Comparison of ENCODE assay signal across 8 cellular contexts in the genomic region with DNA sequence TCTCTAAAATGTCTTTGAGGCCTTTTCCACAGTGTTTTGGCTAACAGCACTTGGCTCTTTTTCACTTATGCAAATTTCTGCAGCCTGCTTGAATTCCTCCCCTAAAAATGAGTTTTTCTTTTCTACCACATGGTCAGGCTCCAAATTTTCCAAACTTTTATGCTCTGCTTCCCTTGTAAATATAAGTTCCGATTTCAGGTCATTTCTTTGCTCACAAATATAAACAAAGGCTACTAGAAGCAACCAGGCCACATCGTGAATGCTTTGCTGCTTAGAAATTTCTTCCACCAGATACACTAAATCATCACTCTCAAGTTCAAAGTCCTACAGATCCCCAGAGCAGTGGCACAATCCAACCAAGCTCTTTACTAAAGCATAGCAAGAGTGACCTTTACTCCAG.
"Had no signal": no experiment of that assay in that cellular context is flagged by ENCODE, and none has a peak within 500 bp of the region (broad histone marks: within the 10 kb centered on the region; RNA-seq: fewer than 3 reads in every experiment).

No MANE protein-coding gene starts in this region.

- H3K4me3 ChIP-seq: GM12878 had no signal

- DNase-seq: GDM1, GF-D8 had no signal

- ATAC-seq: GM12878 had no signal

- FAIRE-seq: G401.6, GM12878, GM12891, GM12892, GM18507, GM19239 had no signal
